In the genomic region with DNA sequence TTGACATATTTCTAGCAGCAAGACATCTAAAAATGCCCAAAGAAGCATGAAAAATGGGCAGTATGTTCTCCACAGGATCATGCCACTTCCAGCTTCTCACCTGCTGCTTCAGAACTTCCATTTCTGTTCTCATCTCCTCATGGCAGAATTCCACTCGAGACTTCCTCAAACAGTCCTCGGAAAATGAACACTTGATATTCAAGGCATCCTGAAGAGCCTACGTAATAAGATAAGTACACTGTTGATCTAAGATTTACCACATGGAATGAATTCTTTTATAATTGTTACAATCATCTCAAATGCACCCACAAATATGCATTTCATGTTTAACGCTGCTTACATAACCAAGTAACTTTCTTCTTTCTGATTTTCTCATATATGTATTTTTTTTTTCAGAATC, we compare ENCODE assay signal across 27 cellular contexts. TPM values are rescaled to one million over a fixed set of nuclear protein-coding genes. Genes with fewer than 3 reads are reported as not detected.
A peak's percentile ranks its signal among the peaks of the same experiment; 100 is the strongest.
DNase-seq lines count a peak whose midpoint lies in the region; ATAC-seq, FAIRE-seq and TF ChIP-seq lines count a peak whose summit lies in the region.
"Had no signal": no experiment of that assay in that cellular context is flagged by ENCODE, and none has a peak within 500 bp of the region (broad histone marks: within the 10 kb centered on the region; RNA-seq: fewer than 3 reads in every experiment).

No MANE protein-coding gene starts in this region.

- ATAC-seq in lower lobe of right lung: peak; percentile 80 to 86
- ATAC-seq in GM18511 (IDR thresholded peaks at IDR 0.05; ENCODE audit: unreplicated experiment): no peak

- peak overlapping the region; percentile 19 for H3K27ac Mint-ChIP-seq in activated naive CD8-positive, alpha-beta T cell
- H3K27ac Mint-ChIP-seq in activated naive CD8-positive, alpha-beta T cell treated with anti-CD3 and anti-CD28 coated beads for 36 hours: no peak overlapping the region
- no peak overlapping the region for H3K27ac Mint-ChIP-seq in astrocyte (ENCODE audit: unreplicated experiment)
- H3K27ac Mint-ChIP-seq: B cell; CD8-positive, alpha-beta memory T cell; IgD-negative memory B cell had no signal

- intact Hi-C loops in lower lobe of right lung (cut with DNase I): no loop called here

- no peaks in the 10 kb centered on the region for H3K79me2 ChIP-seq in astrocyte (ENCODE audit: insufficient read depth, low read length)

- H3K27me3 ChIP-seq in astrocyte (ENCODE audit: insufficient read depth, low read length): no peaks in the 10 kb centered on the region
- no peaks in the 10 kb centered on the region for H3K27me3 ChIP-seq in lower lobe of right lung (ENCODE audit: low read depth)
- H3K27me3 ChIP-seq: SJSA1 had no signal

- H3K36me3 ChIP-seq in astrocyte (ENCODE audit: insufficient read depth, low read length): no peaks in the 10 kb centered on the region
- H3K36me3 ChIP-seq in lower lobe of right lung: no peaks in the 10 kb centered on the region
- H3K36me3 ChIP-seq: SJSA1 had no signal

- H4K20me1 ChIP-seq in astrocyte (ENCODE audit: insufficient read depth, low read length): no peaks in the 10 kb centered on the region

- H3K9ac ChIP-seq in astrocyte (ENCODE audit: low read length): no peak overlapping the region
- H3K9ac ChIP-seq: KMS-11 had no signal

- no peaks in the 10 kb centered on the region for H3K27me3 Mint-ChIP-seq in activated naive CD8-positive, alpha-beta T cell
- no peaks in the 10 kb centered on the region for H3K27me3 Mint-ChIP-seq in activated naive CD8-positive, alpha-beta T cell treated with anti-CD3 and anti-CD28 coated beads for 36 hours
- H3K27me3 Mint-ChIP-seq in astrocyte (ENCODE audit: low read depth, unreplicated experiment): no peaks in the 10 kb centered on the region
- H3K27me3 Mint-ChIP-seq: CD8-positive, alpha-beta memory T cell; IgD-negative memory B cell had no signal

- in situ Hi-C loops in ACHN (cut with HindIII; ENCODE audit: low pct_ligation_motif_present, low pct_unique_long_range_greater_than_20kb, low sequenced_read_pairs): no loop called here

- no peak for DNase-seq in activated naive CD8-positive, alpha-beta T cell treated with anti-CD3 and anti-CD28 coated beads for 36 hours
- DNase-seq in astrocyte (ENCODE audit: low read depth) (peak; percentile 76), lower lobe of right lung (no peak), ACHN (no peak), mucosa of gallbladder (ENCODE audit: low spot score) (no peak)
- DNase-seq: Calu3; CD8-positive, alpha-beta memory T cell; DMS79 treated with DMSO at 0.1 percent for 48 hours; NCI-H1417; NCI-H1694; NCI-H2029 treated with DMSO at 0.1 percent for 48 hours; NCI-H446 treated with DMSO at 0.1 percent for 48 hours; NCI-H526; NCI-H82; Right ventricle myocardium superior; RPMI8226 had no signal

- no peak overlapping the region for H3K27ac ChIP-seq in astrocyte (ENCODE audit: low read depth, low read length)
- peak overlapping the region; percentile 15 for H3K27ac ChIP-seq in lower lobe of right lung
- H3K27ac ChIP-seq: C4-2B, HL-60, KMS-11, SJSA1 had no signal

- H3K4me3 ChIP-seq in astrocyte (ENCODE audit: insufficient read depth, low read depth, low read length) (no peak overlapping the region), lower lobe of right lung (no peak overlapping the region)
- H3K4me3 ChIP-seq: SJSA1 had no signal

- H3K36me3 Mint-ChIP-seq in activated naive CD8-positive, alpha-beta T cell: peaks cover 12% of the 10 kb centered on the region
- peaks cover 12% of the 10 kb centered on the region for H3K36me3 Mint-ChIP-seq in activated naive CD8-positive, alpha-beta T cell treated with anti-CD3 and anti-CD28 coated beads for 36 hours
- no peaks in the 10 kb centered on the region for H3K36me3 Mint-ChIP-seq in astrocyte (ENCODE audit: low read depth, unreplicated experiment)
- H3K36me3 Mint-ChIP-seq: IgD-negative memory B cell had no signal

- no peak overlapping the region for H3K4me3 Mint-ChIP-seq in activated naive CD8-positive, alpha-beta T cell
- no peak overlapping the region for H3K4me3 Mint-ChIP-seq in activated naive CD8-positive, alpha-beta T cell treated with anti-CD3 and anti-CD28 coated beads for 36 hours
- H3K4me3 Mint-ChIP-seq in astrocyte (ENCODE audit: unreplicated experiment): no peak overlapping the region
- H3K4me3 Mint-ChIP-seq: B cell, IgD-negative memory B cell had no signal

- TF ChIP-seq CTCF in astrocyte (IDR thresholded peaks at IDR 0.05; ENCODE audit: insufficient read depth, low read depth, low read length): no peak
- no peak for TF ChIP-seq CTCF in lower lobe of right lung (IDR thresholded peaks at IDR 0.05)

- no peak overlapping the region for H2AFZ ChIP-seq in astrocyte (ENCODE audit: low read depth, low read length)

- no peaks in the 10 kb centered on the region for H3K9me3 ChIP-seq in astrocyte (ENCODE audit: insufficient read depth, low read depth, low read length)
- H3K9me3 ChIP-seq in lower lobe of right lung: no peaks in the 10 kb centered on the region
- H3K9me3 ChIP-seq: SJSA1 had no signal

- H3K4me2 ChIP-seq in astrocyte (ENCODE audit: low read length): no peak overlapping the region
- H3K4me2 ChIP-seq: KMS-11 had no signal

- no peak for FAIRE-seq in astrocyte (lab: Jason Lieb, UNC)
- FAIRE-seq: A204.1, GM18507, H54 had no signal

- peaks cover 71% of the 10 kb centered on the region for H3K4me1 Mint-ChIP-seq in activated naive CD8-positive, alpha-beta T cell (ENCODE audit: low read depth)
- peaks cover 69% of the 10 kb centered on the region for H3K4me1 Mint-ChIP-seq in activated naive CD8-positive, alpha-beta T cell treated with anti-CD3 and anti-CD28 coated beads for 36 hours
- peaks cover 2% of the 10 kb centered on the region for H3K4me1 Mint-ChIP-seq in astrocyte (ENCODE audit: low read depth, unreplicated experiment)
- H3K4me1 Mint-ChIP-seq: B cell had no signal

- no peaks in the 10 kb centered on the region for H3K9me3 Mint-ChIP-seq in activated naive CD8-positive, alpha-beta T cell (ENCODE audit: low read depth)
- peaks cover 3% of the 10 kb centered on the region for H3K9me3 Mint-ChIP-seq in activated naive CD8-positive, alpha-beta T cell treated with anti-CD3 and anti-CD28 coated beads for 36 hours
- no peaks in the 10 kb centered on the region for H3K9me3 Mint-ChIP-seq in astrocyte (ENCODE audit: unreplicated experiment)
- H3K9me3 Mint-ChIP-seq: CD8-positive, alpha-beta memory T cell; IgD-negative memory B cell had no signal

- H3K4me1 ChIP-seq in astrocyte (ENCODE audit: insufficient read depth, low read length): peaks cover 8% of the 10 kb centered on the region
- peaks cover 16% of the 10 kb centered on the region for H3K4me1 ChIP-seq in lower lobe of right lung
- H3K4me1 ChIP-seq: SJSA1 had no signal

RNA-seq across cellular contexts. Expression of a gene that starts 14.1 kb away (rescaled TPM):
- total RNA-seq in activated naive CD8-positive, alpha-beta T cell treated with anti-CD3 and anti-CD28 coated beads for 36 hours: 1 to 10 TPM; 3.3 TPM
- total RNA-seq in astrocyte (0.14 TPM in 1 of 2 replicates, not detected in the other), lower lobe of right lung (0.95 TPM), mucosa of gallbladder (0.32 TPM)
- total RNA-seq: B cell, Calu3, Right ventricle myocardium superior had no signal
